12 cellular contexts compared by ENCODE assay signal in the genomic region with DNA sequence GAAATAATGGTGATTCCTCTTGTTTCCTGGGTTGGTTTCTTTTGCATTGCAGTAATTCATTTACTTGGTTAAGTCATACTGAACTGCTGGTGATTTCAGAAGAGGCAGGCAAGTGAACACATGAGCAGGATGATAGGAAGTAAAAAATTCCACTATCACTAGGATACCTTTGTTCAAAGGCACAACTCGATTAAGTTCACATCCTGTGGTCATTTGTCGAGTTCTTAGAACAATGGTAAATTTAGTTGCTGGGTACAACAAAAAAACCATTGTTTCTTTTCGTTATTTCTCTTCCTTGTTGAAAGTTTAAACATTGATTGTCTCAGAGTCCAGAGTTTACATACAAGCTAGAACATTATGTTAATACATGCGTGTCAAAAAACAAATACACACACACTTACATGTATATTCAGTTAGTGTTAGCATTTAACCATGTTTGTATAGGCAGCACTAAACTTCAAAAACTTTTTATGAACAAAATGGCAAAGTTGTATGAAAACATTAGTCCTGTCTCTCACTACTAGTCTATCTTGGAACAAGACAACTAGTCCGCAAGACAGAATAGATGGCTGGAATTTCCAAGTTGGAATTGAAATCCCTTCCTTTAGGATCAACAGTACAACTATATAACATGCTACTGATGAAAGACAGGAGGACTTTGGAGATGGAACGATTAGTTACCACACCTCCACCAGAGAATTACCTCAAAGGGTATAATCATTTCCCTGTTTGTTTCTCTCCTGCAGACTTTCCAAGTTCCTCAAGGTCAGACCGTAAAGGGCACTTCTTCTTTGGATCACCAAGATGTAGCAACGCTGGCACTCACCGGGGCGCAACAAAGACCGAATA. TPM values are rescaled to one million over a fixed set of nuclear protein-coding genes. Genes with fewer than 3 reads are reported as not detected.
DNase-seq lines count a peak whose midpoint lies in the region; ATAC-seq and TF ChIP-seq lines count a peak whose summit lies in the region.
"Had no signal": no experiment of that assay in that cellular context is flagged by ENCODE, and none has a peak within 500 bp of the region (broad histone marks: within the 10 kb centered on the region; RNA-seq: fewer than 3 reads in every experiment).

No MANE protein-coding gene starts in this region.

- peaks cover 41% of the 10 kb centered on the region for H3K4me1 ChIP-seq in mucosa of descending colon (ENCODE audit: low read depth)

- no peak for TF ChIP-seq CTCF in epithelial cell of proximal tubule (conservative IDR thresholded peaks at IDR 0.05; ENCODE audit: low read depth, low read length)
- no peak for TF ChIP-seq CTCF in mucosa of descending colon (IDR thresholded peaks at IDR 0.05)

- ATAC-seq in mucosa of descending colon (peak; percentile 74), GM19351 (IDR thresholded peaks at IDR 0.05; ENCODE audit: unreplicated experiment) (no peak), GM21360 (IDR thresholded peaks at IDR 0.05; ENCODE audit: unreplicated experiment) (no peak)

- H3K36me3 ChIP-seq in mucosa of descending colon (ENCODE audit: low read depth) = no peaks in the 10 kb centered on the region

- in situ Hi-C loops in ACHN (cut with HindIII; ENCODE audit: low pct_ligation_motif_present, low pct_unique_long_range_greater_than_20kb, low sequenced_read_pairs) (no loop called here), SK-MEL-5 (cut with HindIII; ENCODE audit: low pct_unique_long_range_greater_than_20kb, low sequenced_read_pairs) (no loop called here)

- H3K9me3 ChIP-seq in mucosa of descending colon = no peaks in the 10 kb centered on the region

- peak; percentile 90 for DNase-seq in ACHN
- DNase-seq in SK-MEL-5 (ENCODE audit: low read depth, low spot score) = peak; percentile 69
- DNase-seq in epithelial cell of proximal tubule (ENCODE audit: low read depth) = peak; percentile 86
- DNase-seq in mucosa of descending colon = no peak
- DNase-seq in NCI-H345 (lab: John Stamatoyannopoulos, UW) = no peak
- DNase-seq in NCI-H2081 (lab: John Stamatoyannopoulos, UW) = no peak
- DNase-seq: activated B cell treated with CpG ODN at 0.5 μM for 24 hours, amniotic stem cell, erythroblast, NCI-H524 treated with DMSO at 0.1 percent for 48 hours had no signal

- H3K4me3 ChIP-seq in epithelial cell of proximal tubule (ENCODE audit: low read depth, low read length) = no peak overlapping the region
- H3K4me3 ChIP-seq in mucosa of descending colon = no peak overlapping the region

- intact Hi-C loops in mucosa of descending colon (cut with DNase I, micrococcal nuclease) = no loop called here

RNA-seq across cellular contexts. Expression of gene STK39, which starts 26.2 kb away (rescaled TPM):
- total RNA-seq in SK-MEL-5 (2014; rRNA removed; shearing (Covaris generic)) = 8.5 and 8.9 TPM in 2 replicates
- polyA plus RNA-seq in SK-MEL-5 (2015; cell fraction: cytosol; rRNA removed) = 11.9 and 13.5 TPM in 2 replicates
- 5.5 and 7.3 TPM in 2 replicates for polyA plus RNA-seq in SK-MEL-5 (2015; cell fraction: nucleus; rRNA removed)
- 32.3 and 46.0 TPM in 2 replicates for total RNA-seq in epithelial cell of proximal tubule
- total RNA-seq in mucosa of descending colon = 10 to 100 TPM; 36.4 to 57.5 (median 52.5) TPM

Comparison
In these comparisons a context has a peak if more than half of its experiments do, and no peak if none do; other contexts are left out.
1. DNase-seq: peak in ACHN (single experiment), SK-MEL-5 (single experiment) and epithelial cell of proximal tubule (single experiment); none in mucosa of descending colon (0 of 3), NCI-H345 (single experiment) and NCI-H2081 (0 of 2).